Comparison of ENCODE assay signal across 1 cellular context in the genomic region with DNA sequence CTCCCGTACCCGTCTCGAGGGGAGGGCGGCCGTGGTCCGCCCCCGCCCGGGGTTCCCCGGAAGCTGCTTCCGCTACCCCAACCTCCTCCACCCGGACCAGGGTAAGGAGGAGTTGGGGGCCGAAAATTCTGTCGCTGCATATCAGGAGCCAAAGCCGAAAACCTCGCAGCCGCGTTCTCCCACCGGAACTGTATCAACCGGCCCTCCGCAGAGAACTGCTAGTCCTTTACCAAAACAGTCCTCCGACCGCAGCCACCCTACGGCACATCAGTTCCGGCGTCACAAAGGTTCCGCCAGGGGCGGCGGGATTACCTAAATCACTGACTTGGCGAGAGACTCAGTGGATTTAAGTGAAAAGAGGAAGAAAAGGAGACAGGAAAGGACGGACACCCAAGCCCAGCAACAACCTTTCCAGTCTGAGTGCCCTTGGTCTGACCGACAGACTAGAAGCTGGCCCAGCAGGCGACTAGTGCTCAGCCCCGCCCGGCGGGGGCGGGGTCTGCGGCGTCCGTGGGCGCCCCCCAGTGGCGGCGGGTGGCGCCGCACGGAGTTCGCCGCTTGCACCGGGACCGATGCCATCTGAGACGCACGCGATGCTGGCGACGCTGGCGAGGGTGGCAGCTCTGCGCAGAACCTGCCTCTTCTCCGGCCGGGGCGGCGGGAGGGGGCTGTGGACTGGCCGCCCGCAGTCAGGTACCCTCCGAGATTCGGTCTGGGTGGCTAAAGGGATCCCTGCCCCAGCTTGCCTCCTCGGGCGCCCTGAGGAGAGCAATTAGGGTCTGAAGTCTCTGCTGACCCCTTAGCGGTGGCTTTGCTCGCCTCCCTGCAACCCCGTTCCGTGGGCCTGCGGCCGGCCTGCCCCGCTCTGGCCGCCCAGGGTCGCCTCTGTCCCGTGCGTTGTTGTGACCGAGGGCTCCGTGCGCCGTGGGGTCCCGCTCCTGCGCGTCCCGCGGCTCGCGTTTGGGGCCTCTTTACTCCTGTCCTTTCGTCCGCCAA.
A peak's percentile ranks its signal among the peaks of the same experiment; 100 is the strongest.
TF ChIP-seq lines count a peak whose summit lies in the region.

A gene (minus strand): TSS at position 195 of the 996 bp plus-strand sequence. CDS start 55 bp downstream, at position 140.
A gene (plus strand): TSS at position 578 of the 996 bp plus-strand sequence.

TF ChIP-seq in HepG2, 621 proteins besides CTCF, POLR2A, EP300 and RAD21 (continued from another document and continues in another):
- TF ChIP-seq, protein P1, sequence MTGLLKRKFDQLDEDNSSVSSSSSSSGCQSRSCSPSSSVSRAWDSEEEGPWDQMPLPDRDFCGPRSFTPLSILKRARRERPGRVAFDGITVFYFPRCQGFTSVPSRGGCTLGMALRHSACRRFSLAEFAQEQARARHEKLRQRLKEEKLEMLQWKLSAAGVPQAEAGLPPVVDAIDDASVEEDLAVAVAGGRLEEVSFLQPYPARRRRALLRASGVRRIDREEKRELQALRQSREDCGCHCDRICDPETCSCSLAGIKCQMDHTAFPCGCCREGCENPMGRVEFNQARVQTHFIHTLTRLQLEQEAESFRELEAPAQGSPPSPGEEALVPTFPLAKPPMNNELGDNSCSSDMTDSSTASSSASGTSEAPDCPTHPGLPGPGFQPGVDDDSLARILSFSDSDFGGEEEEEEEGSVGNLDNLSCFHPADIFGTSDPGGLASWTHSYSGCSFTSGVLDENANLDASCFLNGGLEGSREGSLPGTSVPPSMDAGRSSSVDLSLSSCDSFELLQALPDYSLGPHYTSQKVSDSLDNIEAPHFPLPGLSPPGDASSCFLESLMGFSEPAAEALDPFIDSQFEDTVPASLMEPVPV (CRISPR knock-in tag; IDR thresholded peaks at IDR 0.05): 0 out of 2 replicates have a peak, but pooled peaks have one; percentile 62
- TF ChIP-seq ZNF614 (CRISPR knock-in tag; IDR thresholded peaks at IDR 0.05; ENCODE audit: borderline replicate concordance) (peak; percentile 19; the same call in 1 of the 2 replicates), WIZ (CRISPR knock-in tag; IDR thresholded peaks at IDR 0.05) (0 out of 2 replicates have a peak, but pooled peaks have one; percentile 25), ONECUT2 (CRISPR knock-in tag; IDR thresholded peaks at IDR 0.05) (no peak), RFX3 (CRISPR knock-in tag; IDR thresholded peaks at IDR 0.05) (no peak), SOX13 (IDR thresholded peaks at IDR 0.05) (no peak), SOX13 (CRISPR knock-in tag; conservative IDR thresholded peaks at IDR 0.05 in 1 of 2, IDR thresholded peaks at IDR 0.05 in 1 of 2) (0 out of 4 replicates have a peak, but pooled peaks of 1 of the 2 experiments have one; percentile 3), SNAPC2 (CRISPR knock-in tag; IDR thresholded peaks at IDR 0.05) (no peak; the same call in 1 of the 2 replicates), HNRNPL (IDR thresholded peaks at IDR 0.05; ENCODE audit: low read depth, low read length) (peak; percentile 94), HMGA1 (CRISPR knock-in tag; conservative IDR thresholded peaks at IDR 0.05) (no peak), SNAI1 (CRISPR knock-in tag; IDR thresholded peaks at IDR 0.05; ENCODE audit: borderline replicate concordance) (peak; percentile 56; the same call in 1 of the 2 replicates), RCOR2 (CRISPR knock-in tag; IDR thresholded peaks at IDR 0.05) (no peak), GFI1 (CRISPR knock-in tag; IDR thresholded peaks at IDR 0.05; ENCODE audit: borderline replicate concordance) (peak; percentile 57; the same call in 1 of the 2 replicates), CREM (IDR thresholded peaks at IDR 0.05) (peak; percentile 66; the same call in 1 of the 2 replicates), CREM (CRISPR knock-in tag; IDR thresholded peaks at IDR 0.05) (no peak), ZNF567 (CRISPR knock-in tag; IDR thresholded peaks at IDR 0.05; ENCODE audit: borderline replicate concordance) (no peak), PITX1 (CRISPR knock-in tag; IDR thresholded peaks at IDR 0.05) (no peak; the same call in 1 of the 2 replicates), ZNF207 (IDR thresholded peaks at IDR 0.05; ENCODE audit: borderline replicate concordance) (no peak), REL (CRISPR knock-in tag; conservative IDR thresholded peaks at IDR 0.05) (peak; percentile 88), ZNF577 (CRISPR knock-in tag; IDR thresholded peaks at IDR 0.05; ENCODE audit: borderline replicate concordance, low read depth) (no peak), ZNF605 (CRISPR knock-in tag; IDR thresholded peaks at IDR 0.05) (peak; percentile 61; the same call in 1 of the 2 replicates), TEAD3 (CRISPR knock-in tag; optimal IDR thresholded peaks at IDR 0.05; ENCODE audit: borderline replicate concordance) (no peak)
- TF ChIP-seq, protein P2, sequence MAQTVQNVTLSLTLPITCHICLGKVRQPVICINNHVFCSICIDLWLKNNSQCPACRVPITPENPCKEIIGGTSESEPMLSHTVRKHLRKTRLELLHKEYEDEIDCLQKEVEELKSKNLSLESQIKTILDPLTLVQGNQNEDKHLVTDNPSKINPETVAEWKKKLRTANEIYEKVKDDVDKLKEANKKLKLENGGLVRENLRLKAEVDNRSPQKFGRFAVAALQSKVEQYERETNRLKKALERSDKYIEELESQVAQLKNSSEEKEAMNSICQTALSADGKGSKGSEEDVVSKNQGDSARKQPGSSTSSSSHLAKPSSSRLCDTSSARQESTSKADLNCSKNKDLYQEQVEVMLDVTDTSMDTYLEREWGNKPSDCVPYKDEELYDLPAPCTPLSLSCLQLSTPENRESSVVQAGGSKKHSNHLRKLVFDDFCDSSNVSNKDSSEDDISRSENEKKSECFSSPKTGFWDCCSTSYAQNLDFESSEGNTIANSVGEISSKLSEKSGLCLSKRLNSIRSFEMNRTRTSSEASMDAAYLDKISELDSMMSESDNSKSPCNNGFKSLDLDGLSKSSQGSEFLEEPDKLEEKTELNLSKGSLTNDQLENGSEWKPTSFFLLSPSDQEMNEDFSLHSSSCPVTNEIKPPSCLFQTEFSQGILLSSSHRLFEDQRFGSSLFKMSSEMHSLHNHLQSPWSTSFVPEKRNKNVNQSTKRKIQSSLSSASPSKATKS (CRISPR knock-in tag; IDR thresholded peaks at IDR 0.05): no peak
- TF ChIP-seq, protein P3, sequence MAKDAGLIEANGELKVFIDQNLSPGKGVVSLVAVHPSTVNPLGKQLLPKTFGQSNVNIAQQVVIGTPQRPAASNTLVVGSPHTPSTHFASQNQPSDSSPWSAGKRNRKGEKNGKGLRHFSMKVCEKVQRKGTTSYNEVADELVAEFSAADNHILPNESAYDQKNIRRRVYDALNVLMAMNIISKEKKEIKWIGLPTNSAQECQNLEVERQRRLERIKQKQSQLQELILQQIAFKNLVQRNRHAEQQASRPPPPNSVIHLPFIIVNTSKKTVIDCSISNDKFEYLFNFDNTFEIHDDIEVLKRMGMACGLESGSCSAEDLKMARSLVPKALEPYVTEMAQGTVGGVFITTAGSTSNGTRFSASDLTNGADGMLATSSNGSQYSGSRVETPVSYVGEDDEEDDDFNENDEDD (CRISPR knock-in tag; IDR thresholded peaks at IDR 0.05; ENCODE audit: borderline replicate concordance): peak; percentile 68; the same call in 1 of the 2 replicates
- TF ChIP-seq, protein P4, sequence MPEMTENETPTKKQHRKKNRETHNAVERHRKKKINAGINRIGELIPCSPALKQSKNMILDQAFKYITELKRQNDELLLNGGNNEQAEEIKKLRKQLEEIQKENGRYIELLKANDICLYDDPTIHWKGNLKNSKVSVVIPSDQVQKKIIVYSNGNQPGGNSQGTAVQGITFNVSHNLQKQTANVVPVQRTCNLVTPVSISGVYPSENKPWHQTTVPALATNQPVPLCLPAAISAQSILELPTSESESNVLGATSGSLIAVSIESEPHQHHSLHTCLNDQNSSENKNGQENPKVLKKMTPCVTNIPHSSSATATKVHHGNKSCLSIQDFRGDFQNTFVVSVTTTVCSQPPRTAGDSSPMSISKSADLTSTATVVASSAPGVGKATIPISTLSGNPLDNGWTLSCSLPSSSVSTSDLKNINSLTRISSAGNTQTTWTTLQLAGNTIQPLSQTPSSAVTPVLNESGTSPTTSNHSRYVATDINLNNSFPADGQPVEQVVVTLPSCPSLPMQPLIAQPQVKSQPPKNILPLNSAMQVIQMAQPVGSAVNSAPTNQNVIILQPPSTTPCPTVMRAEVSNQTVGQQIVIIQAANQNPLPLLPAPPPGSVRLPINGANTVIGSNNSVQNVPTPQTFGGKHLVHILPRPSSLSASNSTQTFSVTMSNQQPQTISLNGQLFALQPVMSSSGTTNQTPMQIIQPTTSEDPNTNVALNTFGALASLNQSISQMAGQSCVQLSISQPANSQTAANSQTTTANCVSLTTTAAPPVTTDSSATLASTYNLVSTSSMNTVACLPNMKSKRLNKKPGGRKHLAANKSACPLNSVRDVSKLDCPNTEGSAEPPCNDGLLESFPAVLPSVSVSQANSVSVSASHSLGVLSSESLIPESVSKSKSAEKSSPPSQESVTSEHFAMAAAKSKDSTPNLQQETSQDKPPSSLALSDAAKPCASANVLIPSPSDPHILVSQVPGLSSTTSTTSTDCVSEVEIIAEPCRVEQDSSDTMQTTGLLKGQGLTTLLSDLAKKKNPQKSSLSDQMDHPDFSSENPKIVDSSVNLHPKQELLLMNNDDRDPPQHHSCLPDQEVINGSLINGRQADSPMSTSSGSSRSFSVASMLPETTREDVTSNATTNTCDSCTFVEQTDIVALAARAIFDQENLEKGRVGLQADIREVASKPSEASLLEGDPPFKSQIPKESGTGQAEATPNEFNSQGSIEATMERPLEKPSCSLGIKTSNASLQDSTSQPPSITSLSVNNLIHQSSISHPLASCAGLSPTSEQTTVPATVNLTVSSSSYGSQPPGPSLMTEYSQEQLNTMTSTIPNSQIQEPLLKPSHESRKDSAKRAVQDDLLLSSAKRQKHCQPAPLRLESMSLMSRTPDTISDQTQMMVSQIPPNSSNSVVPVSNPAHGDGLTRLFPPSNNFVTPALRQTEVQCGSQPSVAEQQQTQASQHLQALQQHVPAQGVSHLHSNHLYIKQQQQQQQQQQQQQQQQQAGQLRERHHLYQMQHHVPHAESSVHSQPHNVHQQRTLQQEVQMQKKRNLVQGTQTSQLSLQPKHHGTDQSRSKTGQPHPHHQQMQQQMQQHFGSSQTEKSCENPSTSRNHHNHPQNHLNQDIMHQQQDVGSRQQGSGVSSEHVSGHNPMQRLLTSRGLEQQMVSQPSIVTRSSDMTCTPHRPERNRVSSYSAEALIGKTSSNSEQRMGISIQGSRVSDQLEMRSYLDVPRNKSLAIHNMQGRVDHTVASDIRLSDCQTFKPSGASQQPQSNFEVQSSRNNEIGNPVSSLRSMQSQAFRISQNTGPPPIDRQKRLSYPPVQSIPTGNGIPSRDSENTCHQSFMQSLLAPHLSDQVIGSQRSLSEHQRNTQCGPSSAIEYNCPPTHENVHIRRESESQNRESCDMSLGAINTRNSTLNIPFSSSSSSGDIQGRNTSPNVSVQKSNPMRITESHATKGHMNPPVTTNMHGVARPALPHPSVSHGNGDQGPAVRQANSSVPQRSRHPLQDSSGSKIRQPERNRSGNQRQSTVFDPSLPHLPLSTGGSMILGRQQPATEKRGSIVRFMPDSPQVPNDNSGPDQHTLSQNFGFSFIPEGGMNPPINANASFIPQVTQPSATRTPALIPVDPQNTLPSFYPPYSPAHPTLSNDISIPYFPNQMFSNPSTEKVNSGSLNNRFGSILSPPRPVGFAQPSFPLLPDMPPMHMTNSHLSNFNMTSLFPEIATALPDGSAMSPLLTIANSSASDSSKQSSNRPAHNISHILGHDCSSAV (CRISPR knock-in tag; IDR thresholded peaks at IDR 0.05; ENCODE audit: borderline replicate concordance): no peak
- TF ChIP-seq, protein P5, sequence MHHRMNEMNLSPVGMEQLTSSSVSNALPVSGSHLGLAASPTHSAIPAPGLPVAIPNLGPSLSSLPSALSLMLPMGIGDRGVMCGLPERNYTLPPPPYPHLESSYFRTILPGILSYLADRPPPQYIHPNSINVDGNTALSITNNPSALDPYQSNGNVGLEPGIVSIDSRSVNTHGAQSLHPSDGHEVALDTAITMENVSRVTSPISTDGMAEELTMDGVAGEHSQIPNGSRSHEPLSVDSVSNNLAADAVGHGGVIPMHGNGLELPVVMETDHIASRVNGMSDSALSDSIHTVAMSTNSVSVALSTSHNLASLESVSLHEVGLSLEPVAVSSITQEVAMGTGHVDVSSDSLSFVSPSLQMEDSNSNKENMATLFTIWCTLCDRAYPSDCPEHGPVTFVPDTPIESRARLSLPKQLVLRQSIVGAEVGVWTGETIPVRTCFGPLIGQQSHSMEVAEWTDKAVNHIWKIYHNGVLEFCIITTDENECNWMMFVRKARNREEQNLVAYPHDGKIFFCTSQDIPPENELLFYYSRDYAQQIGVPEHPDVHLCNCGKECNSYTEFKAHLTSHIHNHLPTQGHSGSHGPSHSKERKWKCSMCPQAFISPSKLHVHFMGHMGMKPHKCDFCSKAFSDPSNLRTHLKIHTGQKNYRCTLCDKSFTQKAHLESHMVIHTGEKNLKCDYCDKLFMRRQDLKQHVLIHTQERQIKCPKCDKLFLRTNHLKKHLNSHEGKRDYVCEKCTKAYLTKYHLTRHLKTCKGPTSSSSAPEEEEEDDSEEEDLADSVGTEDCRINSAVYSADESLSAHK (CRISPR knock-in tag; IDR thresholded peaks at IDR 0.05; ENCODE audit: borderline replicate concordance): no peak
- TF ChIP-seq, protein P6, sequence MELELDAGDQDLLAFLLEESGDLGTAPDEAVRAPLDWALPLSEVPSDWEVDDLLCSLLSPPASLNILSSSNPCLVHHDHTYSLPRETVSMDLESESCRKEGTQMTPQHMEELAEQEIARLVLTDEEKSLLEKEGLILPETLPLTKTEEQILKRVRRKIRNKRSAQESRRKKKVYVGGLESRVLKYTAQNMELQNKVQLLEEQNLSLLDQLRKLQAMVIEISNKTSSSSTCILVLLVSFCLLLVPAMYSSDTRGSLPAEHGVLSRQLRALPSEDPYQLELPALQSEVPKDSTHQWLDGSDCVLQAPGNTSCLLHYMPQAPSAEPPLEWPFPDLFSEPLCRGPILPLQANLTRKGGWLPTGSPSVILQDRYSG (CRISPR knock-in tag; IDR thresholded peaks at IDR 0.05): peak; percentile 13
- TF ChIP-seq, protein P7, sequence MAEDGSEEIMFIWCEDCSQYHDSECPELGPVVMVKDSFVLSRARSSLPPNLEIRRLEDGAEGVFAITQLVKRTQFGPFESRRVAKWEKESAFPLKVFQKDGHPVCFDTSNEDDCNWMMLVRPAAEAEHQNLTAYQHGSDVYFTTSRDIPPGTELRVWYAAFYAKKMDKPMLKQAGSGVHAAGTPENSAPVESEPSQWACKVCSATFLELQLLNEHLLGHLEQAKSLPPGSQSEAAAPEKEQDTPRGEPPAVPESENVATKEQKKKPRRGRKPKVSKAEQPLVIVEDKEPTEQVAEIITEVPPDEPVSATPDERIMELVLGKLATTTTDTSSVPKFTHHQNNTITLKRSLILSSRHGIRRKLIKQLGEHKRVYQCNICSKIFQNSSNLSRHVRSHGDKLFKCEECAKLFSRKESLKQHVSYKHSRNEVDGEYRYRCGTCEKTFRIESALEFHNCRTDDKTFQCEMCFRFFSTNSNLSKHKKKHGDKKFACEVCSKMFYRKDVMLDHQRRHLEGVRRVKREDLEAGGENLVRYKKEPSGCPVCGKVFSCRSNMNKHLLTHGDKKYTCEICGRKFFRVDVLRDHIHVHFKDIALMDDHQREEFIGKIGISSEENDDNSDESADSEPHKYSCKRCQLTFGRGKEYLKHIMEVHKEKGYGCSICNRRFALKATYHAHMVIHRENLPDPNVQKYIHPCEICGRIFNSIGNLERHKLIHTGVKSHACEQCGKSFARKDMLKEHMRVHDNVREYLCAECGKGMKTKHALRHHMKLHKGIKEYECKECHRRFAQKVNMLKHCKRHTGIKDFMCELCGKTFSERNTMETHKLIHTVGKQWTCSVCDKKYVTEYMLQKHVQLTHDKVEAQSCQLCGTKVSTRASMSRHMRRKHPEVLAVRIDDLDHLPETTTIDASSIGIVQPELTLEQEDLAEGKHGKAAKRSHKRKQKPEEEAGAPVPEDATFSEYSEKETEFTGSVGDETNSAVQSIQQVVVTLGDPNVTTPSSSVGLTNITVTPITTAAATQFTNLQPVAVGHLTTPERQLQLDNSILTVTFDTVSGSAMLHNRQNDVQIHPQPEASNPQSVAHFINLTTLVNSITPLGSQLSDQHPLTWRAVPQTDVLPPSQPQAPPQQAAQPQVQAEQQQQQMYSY (CRISPR knock-in tag; IDR thresholded peaks at IDR 0.05): no peak; the same call in 1 of the 2 replicates
